11 cellular contexts compared by ENCODE assay signal in genomic region chr17:78746949-78747269, GRCh38. TPM values are rescaled to one million over a fixed set of nuclear protein-coding genes. Genes with fewer than 3 reads are reported as not detected.
DNase-seq lines count a peak whose midpoint lies in the region; ATAC-seq, FAIRE-seq and TF ChIP-seq lines count a peak whose summit lies in the region.
"Had no signal": no experiment of that assay in that cellular context is flagged by ENCODE, and none has a peak within 500 bp of the region (broad histone marks: within the 10 kb centered on the region; RNA-seq: fewer than 3 reads in every experiment).

No MANE protein-coding gene starts in this region.

- BruUV-seq in GM12878 (replicated peaks; lab: Mats Ljungman, UMichigan): no TSS peak

- peaks cover 97% of the 10 kb centered on the region for H3K79me2 ChIP-seq in GM12878 (ENCODE audit: control insufficient read depth, insufficient read depth, low read length)

- TF ChIP-seq EP300 in GM12878 (IDR thresholded peaks at IDR 0.05; ENCODE audit: borderline replicate concordance in 1 of 2, control insufficient read depth in 1 of 2, low read depth in 2 of 2, low read length in 2 of 2): no peak

- H3K27me3 Mint-ChIP-seq in activated naive CD4-positive, alpha-beta T cell treated with anti-CD3 and anti-CD28 coated beads, Interleukin-2, amount 10 ng/mL, durations not matched to agents 7 days and 5 days: no peaks in the 10 kb centered on the region
- no peaks in the 10 kb centered on the region for H3K27me3 Mint-ChIP-seq in naive B cell

- POLR2A ChIA-PET in GM12878 (lab: Charles Lee): interaction anchor here (0.6 to 4.7 kb wide), 11 partner anchors 9 to 932 kb away, joined by 3 to 29 read pairs (median 4); no protein-coding TSS in a partner anchor

- H3K9me3 ChIP-seq in GM12878 (replicated peaks; ENCODE audit: control insufficient read depth, insufficient read depth, low read length): no peaks in the 10 kb centered on the region
- H3K9me3 ChIP-seq in uterus: no peaks in the 10 kb centered on the region
- H3K9me3 ChIP-seq in SJCRH30 (replicated peaks): no peaks in the 10 kb centered on the region

- peaks cover 70% of the 10 kb centered on the region for H3K4me1 ChIP-seq in GM12878 (ENCODE audit: control insufficient read depth, insufficient read depth, low read length)
- H3K4me1 ChIP-seq in uterus: no peaks in the 10 kb centered on the region
- peaks cover 9% of the 10 kb centered on the region; the same call in 1 of the 2 replicates for H3K4me1 ChIP-seq in SJCRH30

- H3K4me3 ChIP-seq in GM12878 (no peak overlapping the region), uterus (no peak overlapping the region), SJCRH30 (no peak overlapping the region), brain microvascular endothelial cell (ENCODE audit: low read depth, low read length) (no peak overlapping the region)

- SMC1A ChIA-PET in GM12878 (lab: Charles Lee; ENCODE audit: uncharacterized antibody, unreplicated experiment): interaction anchor here (0.8 to 4.6 kb wide), 14 partner anchors 8 to 250 kb away, joined by 3 to 41 read pairs (median 6); no protein-coding TSS in a partner anchor

- peaks cover 2 to 5% of the 10 kb centered on the region in 2 experiments; a peak in 2 of 4 replicates for H3K36me3 ChIP-seq in GM12878 (ENCODE audit: control insufficient read depth in 2 of 2, insufficient read depth in 2 of 2, low read length in 1 of 2)
- no peaks in the 10 kb centered on the region for H3K36me3 ChIP-seq in uterus
- H3K36me3 ChIP-seq in SJCRH30: no peaks in the 10 kb centered on the region
- no peaks in the 10 kb centered on the region for H3K36me3 ChIP-seq in brain microvascular endothelial cell (replicated peaks)

- no peak for TF ChIP-seq RAD21 in GM12878 (IDR thresholded peaks at IDR 0.05; ENCODE audit: insufficient read depth, low read depth, low read length)

- H3K27me3 ChIP-seq in GM12878 (replicated peaks in 1 of 2; ENCODE audit: control insufficient read depth in 2 of 2, insufficient read depth in 2 of 2, low read length in 1 of 2) (no peaks in the 10 kb centered on the region), uterus (no peaks in the 10 kb centered on the region), SJCRH30 (no peaks in the 10 kb centered on the region), brain microvascular endothelial cell (replicated peaks) (no peaks in the 10 kb centered on the region)

- peak overlapping the region; percentile 97; the same call in 1 of the 2 replicates for H3K4me2 ChIP-seq in GM12878 (ENCODE audit: control insufficient read depth, insufficient read depth)

- in situ Hi-C loops in GM12878 (cut with MboI): no loop called here
- in situ Hi-C loops in brain microvascular endothelial cell (cut with HindIII; ENCODE audit: low pct_ligation_motif_present, low sequenced_read_pairs): no loop called here

- no peak for TF ChIP-seq CTCF in GM12878 (IDR thresholded peaks at IDR 0.05 in 2 of 3, conservative IDR thresholded peaks at IDR 0.05 in 1 of 3; ENCODE audit: control insufficient read depth in 2 of 3, extremely low read depth in 1 of 3, insufficient read depth in 1 of 3, low read depth in 3 of 3, low read length in 3 of 3)
- no peak for TF ChIP-seq CTCF in uterus (IDR thresholded peaks at IDR 0.05)
- TF ChIP-seq CTCF in brain microvascular endothelial cell (IDR thresholded peaks at IDR 0.05; ENCODE audit: low read depth, low read length, missing control alignments): no peak

- intact Hi-C loops in GM12878 (cut with micrococcal nuclease; ENCODE audit: unreplicated experiment): no loop called here
- intact Hi-C loops in uterus (cut with DNase I; ENCODE audit: low total_unique reads): no loop called here

- no peak for DNase-seq in activated naive CD4-positive, alpha-beta T cell treated with anti-CD3 and anti-CD28 coated beads, Interleukin-2, amount 10 ng/mL, durations not matched to agents 7 days and 5 days
- no peak for DNase-seq in activated naive CD4-positive, alpha-beta T cell treated with Interleukin-2 at 50 U/mL for 16 hours
- DNase-seq in GM12878 (ENCODE audit: low read depth, low spot score) (no peak), naive B cell (no peak), uterus (no peak), SJCRH30 (no peak), brain microvascular endothelial cell (no peak)
- DNase-seq: midbrain, NCI-H2081 treated with DMSO at 0.1 percent for 48 hours had no signal

- H3K4me3 Mint-ChIP-seq in activated naive CD4-positive, alpha-beta T cell treated with anti-CD3 and anti-CD28 coated beads, Interleukin-2, amount 10 ng/mL, durations not matched to agents 7 days and 5 days: peak overlapping the region; percentile 72
- peak overlapping the region in 7 of 8 donors; percentile 35 to 86 (median 74) for H3K4me3 Mint-ChIP-seq in naive B cell

- RAD21 ChIA-PET in GM12878 (lab: Charles Lee; ENCODE audit: unreplicated experiment): interaction anchor here (0.6 to 6.2 kb wide), 12 partner anchors 9 to 50 kb away, joined by 3 to 58 read pairs (median 6); partner anchors contain the start of gene CYTH1

- H3K4me1 Mint-ChIP-seq in activated naive CD4-positive, alpha-beta T cell treated with anti-CD3 and anti-CD28 coated beads, Interleukin-2, amount 10 ng/mL, durations not matched to agents 7 days and 5 days: peaks cover 97% of the 10 kb centered on the region
- peaks cover 75 to 96% (median 84%) of the 10 kb centered on the region in 3 donors for H3K4me1 Mint-ChIP-seq in naive B cell

- 38% methylated on average over 1 of the region's 2 CpGs for WGBS in GM12878 (ENCODE audit: insufficient coverage, insufficient replicate concordance, low lambda C conversion rate, missing lambda C conversion rate)

- H2AFZ ChIP-seq in GM12878 (ENCODE audit: control insufficient read depth, low read depth, low read length): no peak overlapping the region

- TF ChIP-seq POLR2A in GM12878 (IDR thresholded peaks at IDR 0.05; ENCODE audit: low read depth, low read length): no peak
- TF ChIP-seq POLR2A in uterus (IDR thresholded peaks at IDR 0.05): no peak

- CTCF ChIA-PET in activated naive CD4-positive, alpha-beta T cell treated with anti-CD3 and anti-CD28 coated beads, Interleukin-2, amount 10 ng/mL, durations not matched to agents 7 days and 5 days (lab: Charles Lee): interaction anchor here (0.9 to 2.3 kb wide), 4 partner anchors 10 to 43 kb away, joined by 3 to 6 read pairs (median 4); no protein-coding TSS in a partner anchor
- CTCF ChIA-PET in GM12878 (lab: Yijun Ruan, JAX): interaction anchor here (0.7 to 5.0 kb wide), 10 partner anchors 9 to 38 kb away, joined by 3 to 56 read pairs (median 5); no protein-coding TSS in a partner anchor

- ATAC-seq in GM12878 (no peak), naive B cell (ENCODE audit: low read depth in 2 of 2) (no peak), GM19463 (IDR thresholded peaks at IDR 0.05; ENCODE audit: unreplicated experiment) (no peak)

- FAIRE-seq in GM12878 (lab: Jason Lieb, UNC): no peak
- FAIRE-seq: bronchial epithelial cell had no signal

- H4K20me1 ChIP-seq in GM12878 (ENCODE audit: control insufficient read depth, insufficient read depth): 0 out of 2 replicates have a peak, but pooled peaks cover 2% of the 10 kb centered on the region

- no peak overlapping the region for H3K9ac ChIP-seq in GM12878 (ENCODE audit: control insufficient read depth, insufficient read depth, low read length)

- H3K9me3 Mint-ChIP-seq in activated naive CD4-positive, alpha-beta T cell treated with anti-CD3 and anti-CD28 coated beads, Interleukin-2, amount 10 ng/mL, durations not matched to agents 7 days and 5 days: no peaks in the 10 kb centered on the region
- H3K9me3 Mint-ChIP-seq in naive B cell: no peaks in the 10 kb centered on the region

- peak overlapping the region; percentile 91 for H3K27ac Mint-ChIP-seq in activated naive CD4-positive, alpha-beta T cell treated with anti-CD3 and anti-CD28 coated beads, Interleukin-2, amount 10 ng/mL, durations not matched to agents 7 days and 5 days
- peak overlapping the region; percentile 57 to 97 (median 92) for H3K27ac Mint-ChIP-seq in naive B cell

- peaks cover 49% of the 10 kb centered on the region for H3K36me3 Mint-ChIP-seq in activated naive CD4-positive, alpha-beta T cell treated with anti-CD3 and anti-CD28 coated beads, Interleukin-2, amount 10 ng/mL, durations not matched to agents 7 days and 5 days
- H3K36me3 Mint-ChIP-seq in naive B cell: no peaks in the 10 kb centered on the region

- H3K27ac ChIP-seq in GM12878 (ENCODE audit: control insufficient read depth, insufficient read depth) (peak overlapping the region; percentile 79), uterus (peak overlapping the region; percentile 53 to 82), SJCRH30 (no peak overlapping the region), brain microvascular endothelial cell (no peak overlapping the region)

TF ChIP-seq in GM12878, 131 proteins besides CTCF, POLR2A, EP300 and RAD21:
- TF ChIP-seq SMARCA5 (IDR thresholded peaks at IDR 0.05) (no peak), TARDBP (IDR thresholded peaks at IDR 0.05; ENCODE audit: borderline replicate concordance) (no peak), PAX8 (IDR thresholded peaks at IDR 0.05) (no peak), MTA2 (IDR thresholded peaks at IDR 0.05; ENCODE audit: low read depth) (no peak)

RNA-seq across cellular contexts. Expression of gene CYTH1, which starts 35.2 kb away (rescaled TPM):
- 559 and 619 TPM in 2 replicates for total RNA-seq in GM12878 (2013; cell fraction: nucleolus; rRNA removed)
- total RNA-seq in GM12878 (2014; rRNA removed) (92.6 and 97.8 TPM in 2 replicates), GM12878 (2014; rRNA removed; fragmentation: Illumina TruSeq; extraction: Trizol) (130 and 134 TPM in 2 replicates), GM12878 (2021) (165 and 167 TPM in 2 replicates), uterus (10 to 100 TPM in 3 of 4 donors, 1 to 10 TPM in 1; 6.2 to 56.1 (median 44.3) TPM)
- 88.3 TPM for polyA plus RNA-seq in GM12878 (2011; ENCODE audit: low read depth)
- polyA plus RNA-seq in GM12878 (2011; rRNA removed) (141 and 188 TPM in 2 replicates), GM12878 (2014; fragmentation: Illumina TruSeq; extraction: Trizol) (160 and 179 TPM in 2 replicates), GM12878 (2014; fragmentation: Nextera tagmentation; extraction: Ambion mirVana) (10 to 100 TPM in 1 of 2 experiments, 1 to 10 TPM in 1; 6.6 to 11.8 TPM), GM12878 (2014; rRNA removed) (162 and 172 TPM in 2 replicates), GM12878 (2016; fragmentation: Nextera tagmentation; extraction: Ambion mirVana) (100 to 1,000 TPM; 138 to 153 TPM), naive B cell (ENCODE audit: low read depth in 6 of 6) (100 to 1,000 TPM; 165 to 235 (median 190) TPM)
- polyA plus RNA-seq in GM12878 (2011; cell fraction: cytosol; rRNA removed): 170 and 179 TPM in 2 replicates
- polyA plus RNA-seq in GM12878 (2011; cell fraction: nucleus; rRNA removed): 778 and 997 TPM in 2 replicates
- 136 and 161 TPM in 2 replicates for polyA plus RNA-seq in GM12878 (2012)
- 135 and 140 TPM in 2 replicates for polyA minus RNA-seq in GM12878 (2011; rRNA and poly(A)+ RNA removed)
- polyA minus RNA-seq in GM12878 (2011; cell fraction: cytosol; rRNA and poly(A)+ RNA removed): 38.6 and 44.8 TPM in 2 replicates
- 165 and 192 TPM in 2 replicates for polyA minus RNA-seq in GM12878 (2011; cell fraction: nucleus; rRNA and poly(A)+ RNA removed)
- 29.1 and 34.0 TPM in 2 replicates for total RNA-seq in SJCRH30 (2014; rRNA removed; shearing (Covaris generic))

Comparison
In these comparisons a context has a peak if more than half of its experiments do, and no peak if none do; other contexts are left out.
1. H3K27ac ChIP-seq: peak in GM12878 (single experiment) and uterus (2 of 2); none in SJCRH30 (single experiment) and brain microvascular endothelial cell (single experiment).